8 cellular contexts compared by ENCODE assay signal in the genomic region with DNA sequence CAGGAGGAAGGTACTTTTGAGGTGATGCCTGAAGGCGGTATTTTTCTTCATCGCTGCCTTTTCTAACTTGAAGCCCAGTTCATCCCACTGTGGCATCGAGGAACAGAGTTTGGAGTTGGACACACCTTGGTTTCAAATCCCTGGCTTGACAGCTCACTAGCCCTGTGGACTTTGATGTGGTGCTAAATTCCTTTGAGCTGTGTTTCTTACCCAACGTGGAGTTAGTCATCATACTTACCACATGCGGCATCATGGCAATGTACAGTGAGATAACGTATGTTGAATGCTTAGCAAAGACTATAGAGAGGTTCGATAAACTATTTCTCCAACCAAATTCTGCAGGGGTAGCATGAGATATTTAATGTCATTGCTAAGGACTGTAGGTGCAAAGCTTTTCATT. TPM values are rescaled to one million over a fixed set of nuclear protein-coding genes. Genes with fewer than 3 reads are reported as not detected.
DNase-seq lines count a peak whose midpoint lies in the region; ATAC-seq and TF ChIP-seq lines count a peak whose summit lies in the region.

No MANE protein-coding gene starts in this region.

- no peaks in the 10 kb centered on the region for H3K36me3 ChIP-seq in body of pancreas (replicated peaks in 1 of 2; ENCODE audit: insufficient read depth in 1 of 2, low read depth in 2 of 2)
- H3K36me3 ChIP-seq in aorta (ENCODE audit: control insufficient read depth in 1 of 2, insufficient read depth in 2 of 2, low read length in 1 of 2) = no peaks in the 10 kb centered on the region

- H3K27me3 ChIP-seq in body of pancreas = no peaks in the 10 kb centered on the region
- no peaks in the 10 kb centered on the region for H3K27me3 ChIP-seq in aorta (ENCODE audit: control insufficient read depth in 1 of 2, insufficient read depth in 2 of 2, low read length in 1 of 2)

- peaks cover 77% of the 10 kb centered on the region for H3K4me1 ChIP-seq in body of pancreas
- no peaks in the 10 kb centered on the region for H3K4me1 ChIP-seq in aorta (ENCODE audit: control insufficient read depth in 1 of 2, insufficient read depth in 2 of 2, low read length in 2 of 2)

- H3K9me3 ChIP-seq in body of pancreas (no peaks in the 10 kb centered on the region), aorta (ENCODE audit: control insufficient read depth, low read length) (no peaks in the 10 kb centered on the region)

- no peak for TF ChIP-seq CTCF in body of pancreas (IDR thresholded peaks at IDR 0.05)

- peak overlapping the region; percentile 59 to 97 (median 85) for H3K27ac ChIP-seq in body of pancreas
- H3K27ac ChIP-seq in aorta (ENCODE audit: low read depth in 1 of 2, low read length in 2 of 2) = peak overlapping the region; percentile 37 to 42

- H3K4me3 ChIP-seq in body of pancreas (no peak overlapping the region), aorta (ENCODE audit: low read length in 2 of 2) (no peak overlapping the region)

- no peak for ATAC-seq in body of pancreas
- peak; percentile 3 for ATAC-seq in left lobe of liver
- no peak for ATAC-seq in aorta (ENCODE audit: low FRiP score)
- no peak for ATAC-seq in HG02759 (IDR thresholded peaks at IDR 0.05; ENCODE audit: unreplicated experiment)

- no peak for TF ChIP-seq POLR2A in body of pancreas (IDR thresholded peaks at IDR 0.05)

- DNase-seq in stimulated activated naive CD4-positive, alpha-beta T cell treated with Interleukin-2 at 50 U/mL for 16 hours (lab: John Stamatoyannopoulos, UW) = peak; percentile 20
- no peak for DNase-seq in stimulated activated naive CD4-positive, alpha-beta T cell (lab: John Stamatoyannopoulos, UW)
- peak in 1 of 4 donors; percentile 14 for DNase-seq in body of pancreas
- DNase-seq in left lobe of liver (ENCODE audit: low spot score) = peak; percentile 62
- DNase-seq in aorta = peak in 1 of 2 donors; percentile 9
- no peak for DNase-seq in NCI-H2107 treated with DMSO at 0.1 percent for 48 hours (lab: John Stamatoyannopoulos, UW; ENCODE audit: unreplicated experiment)
- DNase-seq in NCI-H1092 treated with DMSO at 0.1 percent for 48 hours (lab: John Stamatoyannopoulos, UW) = no peak

- WGBS in body of pancreas, 2 donors = 50 to 54% methylated on average over 7 of the region's 7 CpGs
- 26 to 31% methylated on average over 7 of the region's 7 CpGs for WGBS in aorta, 2 donors

- intact Hi-C loops in body of pancreas (cut with DNase I) (no loop called here), aorta (cut with DNase I) (loop anchor here in 1 of 2 donors (5.0 kb wide), 3 partner anchors 35 to 55 kb away; no protein-coding TSS in a partner anchor)

RNA-seq across cellular contexts. Expression of gene PLEKHG3, which starts 3.4 kb away (rescaled TPM):
- total RNA-seq in body of pancreas (10 to 100 TPM; 34.5 to 40.2 TPM), left lobe of liver (32.8 TPM), aorta (10 to 100 TPM; 46.5 to 82.9 TPM)
- polyA plus RNA-seq in aorta = 10 to 100 TPM; 10.9 to 49.8 TPM

Comparison
In these comparisons a context has a peak if more than half of its experiments do, and no peak if none do; other contexts are left out.
1. DNase-seq: peak in stimulated activated naive CD4-positive, alpha-beta T cell treated with Interleukin-2 at 50 U/mL for 16 hours (single experiment) and left lobe of liver (single experiment); none in stimulated activated naive CD4-positive, alpha-beta T cell (0 of 6), NCI-H2107 treated with DMSO at 0.1 percent for 48 hours (single experiment) and NCI-H1092 treated with DMSO at 0.1 percent for 48 hours (single experiment).